ENCODE assay signal across 8 cellular contexts in genomic region chr3:125129512-125129962, GRCh38.
DNase-seq lines count a peak whose midpoint lies in the region; ATAC-seq, FAIRE-seq and TF ChIP-seq lines count a peak whose summit lies in the region.

No MANE protein-coding gene starts in this region.

- TF ChIP-seq POLR2A in H54 (IDR thresholded peaks at IDR 0.05; ENCODE audit: low read depth, low read length): no peak

- FAIRE-seq in H54 (lab: Jason Lieb, UNC): peak; percentile 81

- DNase-seq in H54 (ENCODE audit: insufficient read length, low spot score) (peak; percentile 84), NOMO-1 treated with dmso at 0.1 percent for 144 hours (lab: John Stamatoyannopoulos, UW; ENCODE audit: unreplicated experiment) (peak; percentile 36), posterior cingulate gyrus (peak in 8 of 10 donors; percentile 33 to 94 (median 74)), NCI-H1930 (lab: John Stamatoyannopoulos, UW) (no peak), T-helper 2 cell (no peak), cerebellum (ENCODE audit: low spot score) (no peak)
- DNase-seq in activated CD8-positive, alpha-beta memory T cell treated with anti-CD3 and anti-CD28 coated beads for 24 hours: no peak

- ATAC-seq in esophagus mucosa: peak; percentile 94

- intact Hi-C loops in posterior cingulate gyrus (cut with DNase I): no loop called here

Comparison
In these comparisons a context has a peak if more than half of its experiments do, and no peak if none do; other contexts are left out.
1. DNase-seq: peak in H54 (single experiment), NOMO-1 treated with dmso at 0.1 percent for 144 hours (single experiment) and posterior cingulate gyrus (8 of 10); none in NCI-H1930 (0 of 2), T-helper 2 cell (0 of 5), activated CD8-positive, alpha-beta memory T cell treated with anti-CD3 and anti-CD28 coated beads for 24 hours (single experiment) and cerebellum (single experiment).